Comparison of ENCODE assay signal across 19 cellular contexts in genomic region chr21:43307677-43308070, GRCh38.
A peak's percentile ranks its signal among the peaks of the same experiment; 100 is the strongest.
DNase-seq lines count a peak whose midpoint lies in the region; ATAC-seq, FAIRE-seq and TF ChIP-seq lines count a peak whose summit lies in the region.
"Had no signal": no experiment of that assay in that cellular context is flagged by ENCODE, and none has a peak within 500 bp of the region (broad histone marks: within the 10 kb centered on the region; RNA-seq: fewer than 3 reads in every experiment).

No MANE protein-coding gene starts in this region.

- peak overlapping the region; percentile 57 for H3K9ac ChIP-seq in keratinocyte (ENCODE audit: control insufficient read depth, extremely low read depth, insufficient read depth, low read length)

- H3K4me1 Mint-ChIP-seq in T-helper 1 cell treated with Interleukin-12 subunit alpha and Interleukin-12 subunit beta and Interleukin-4 antibody, amounts not matched to agents 30 μg/mL and 1 μg/mL, for 36 hours (ENCODE audit: low read depth): peaks cover 3% of the 10 kb centered on the region
- H3K4me1 Mint-ChIP-seq in stimulated activated effector memory CD8-positive, alpha-beta T cell treated with anti-CD3 and anti-CD28 coated beads, Interleukin-12 subunit alpha, Interleukin-12 subunit beta, amount 100 ng/mL, for 72 hours: peaks cover 14% of the 10 kb centered on the region

- H3K27me3 ChIP-seq in SJSA1 (replicated peaks) (no peaks in the 10 kb centered on the region), keratinocyte (ENCODE audit: control insufficient read depth, extremely low read depth, insufficient read depth, low read length) (no peaks in the 10 kb centered on the region)
- H3K27me3 ChIP-seq: colonic mucosa had no signal

- peak overlapping the region; percentile 58; the same call in 1 of the 2 replicates for H3K27ac ChIP-seq in SJSA1
- H3K27ac ChIP-seq in keratinocyte (ENCODE audit: control insufficient read depth, insufficient read depth, low read length): peak overlapping the region; percentile 66
- H3K27ac ChIP-seq: colonic mucosa, gastroesophageal sphincter, WERI-Rb-1 had no signal

- dilution Hi-C loops in keratinocyte (cut with MboI; ENCODE audit: extremely low pct_ligation_motif_present, low sequenced_read_pairs): no loop called here

- FAIRE-seq in keratinocyte (lab: Jason Lieb, UNC): peak; percentile 43

- no peak for ATAC-seq in stimulated activated effector memory CD8-positive, alpha-beta T cell treated with anti-CD3 and anti-CD28 coated beads, Interleukin-12 subunit alpha, Interleukin-12 subunit beta, amount 100 ng/mL, for 72 hours
- no peak for ATAC-seq in activated CD4-positive, CD25-positive, alpha-beta regulatory T cell treated with anti-CD3 and anti-CD28 coated beads, Interleukin-2, amount 50 U/mL, for 24 hours
- ATAC-seq: gastroesophageal sphincter had no signal

- H3K4me3 Mint-ChIP-seq in T-helper 1 cell treated with Interleukin-12 subunit alpha and Interleukin-12 subunit beta and Interleukin-4 antibody, amounts not matched to agents 30 μg/mL and 1 μg/mL, for 36 hours: no peak overlapping the region
- H3K4me3 Mint-ChIP-seq in stimulated activated effector memory CD8-positive, alpha-beta T cell treated with anti-CD3 and anti-CD28 coated beads, Interleukin-12 subunit alpha, Interleukin-12 subunit beta, amount 100 ng/mL, for 72 hours: peak overlapping the region; percentile 37
- H3K4me3 Mint-ChIP-seq: CD4-positive, alpha-beta memory T cell; naive thymus-derived CD4-positive, alpha-beta T cell; stimulated activated naive CD8-positive, alpha-beta T cell treated with anti-CD3 and anti-CD28 coated beads, Interleukin-15, amount 100 ng/mL, for 72 hours had no signal

- no peaks in the 10 kb centered on the region for H3K9me1 ChIP-seq in keratinocyte (ENCODE audit: control insufficient read depth, extremely low read depth, insufficient read depth, low read length)

- no peaks in the 10 kb centered on the region for H3K27me3 Mint-ChIP-seq in T-helper 1 cell treated with Interleukin-12 subunit alpha and Interleukin-12 subunit beta and Interleukin-4 antibody, amounts not matched to agents 30 μg/mL and 1 μg/mL, for 36 hours (ENCODE audit: low read depth)

- H2AFZ ChIP-seq in keratinocyte (ENCODE audit: control insufficient read depth, low read length): no peak overlapping the region

- DNase-seq in T-helper 1 cell: no peak
- DNase-seq in SJSA1 (ENCODE audit: low read depth in 1 of 2, low spot score in 2 of 2): no peak
- no peak for DNase-seq in keratinocyte (ENCODE audit: low read depth, low spot score)
- no peak for DNase-seq in stimulated activated effector memory CD8-positive, alpha-beta T cell treated with anti-CD3 and anti-CD28 coated beads, Interleukin-12 subunit alpha, Interleukin-12 subunit beta, amount 100 ng/mL, for 72 hours (ENCODE audit: low spot score in 2 of 2)
- DNase-seq in middle frontal gyrus (ENCODE audit: extremely low spot score, low spot score): no peak
- no peak for DNase-seq in NCI-H748 treated with DMSO at 0.1 percent for 48 hours (lab: John Stamatoyannopoulos, UW)
- DNase-seq: activated gamma-delta T cell; anterior cingulate cortex; colonic mucosa; DND-41; Karpas-422; naive thymus-derived CD4-positive, alpha-beta T cell; NCI-H774; stimulated activated naive CD8-positive, alpha-beta T cell treated with anti-CD3 and anti-CD28 coated beads, Interleukin-15, amount 100 ng/mL, for 72 hours; WERI-Rb-1 had no signal

- H3K79me2 ChIP-seq in keratinocyte (ENCODE audit: control insufficient read depth, insufficient read depth, low read length): no peaks in the 10 kb centered on the region

- no peaks in the 10 kb centered on the region for H3K9me3 Mint-ChIP-seq in T-helper 1 cell treated with Interleukin-12 subunit alpha and Interleukin-12 subunit beta and Interleukin-4 antibody, amounts not matched to agents 30 μg/mL and 1 μg/mL, for 36 hours
- H3K9me3 Mint-ChIP-seq in stimulated activated effector memory CD8-positive, alpha-beta T cell treated with anti-CD3 and anti-CD28 coated beads, Interleukin-12 subunit alpha, Interleukin-12 subunit beta, amount 100 ng/mL, for 72 hours: no peaks in the 10 kb centered on the region
- H3K9me3 Mint-ChIP-seq: CD4-positive, alpha-beta memory T cell; stimulated activated naive CD8-positive, alpha-beta T cell treated with anti-CD3 and anti-CD28 coated beads, Interleukin-15, amount 100 ng/mL, for 72 hours had no signal

- TF ChIP-seq CTCF in keratinocyte (optimal IDR thresholded peaks at IDR 0.05 in 1 of 3, IDR thresholded peaks at IDR 0.05 in 1 of 3, conservative IDR thresholded peaks at IDR 0.05 in 1 of 3; ENCODE audit: extremely low read depth in 1 of 3, insufficient read depth in 2 of 3, low read length in 3 of 3): no peak

- H3K4me3 ChIP-seq in SJSA1 (no peak overlapping the region), keratinocyte (ENCODE audit: control insufficient read depth in 2 of 3, extremely low read depth in 1 of 3, insufficient read depth in 2 of 3, low read depth in 1 of 3, low read length in 3 of 3) (no peak overlapping the region)
- H3K4me3 ChIP-seq: colonic mucosa, gastroesophageal sphincter had no signal

- peak overlapping the region; percentile 55 for H3K4me2 ChIP-seq in keratinocyte (ENCODE audit: control insufficient read depth, extremely low read depth, insufficient read depth, low read depth, low read length)

- H3K36me3 ChIP-seq in SJSA1: no peaks in the 10 kb centered on the region
- H3K36me3 ChIP-seq in keratinocyte (ENCODE audit: control insufficient read depth in 2 of 2, extremely low read depth in 1 of 2, insufficient read depth in 2 of 2, low read length in 2 of 2): no peaks in the 10 kb centered on the region
- H3K36me3 ChIP-seq: colonic mucosa, gastroesophageal sphincter, WERI-Rb-1 had no signal

- H3K4me1 ChIP-seq in SJSA1 (replicated peaks) (peaks cover 14% of the 10 kb centered on the region), keratinocyte (ENCODE audit: control insufficient read depth, extremely low read depth, insufficient read depth, low read length) (peaks cover 37% of the 10 kb centered on the region)
- H3K4me1 ChIP-seq: gastroesophageal sphincter had no signal

- H4K20me1 ChIP-seq in keratinocyte (ENCODE audit: control insufficient read depth, extremely low read depth, insufficient read depth, low read length): no peaks in the 10 kb centered on the region

- no peaks in the 10 kb centered on the region for H3K36me3 Mint-ChIP-seq in T-helper 1 cell treated with Interleukin-12 subunit alpha and Interleukin-12 subunit beta and Interleukin-4 antibody, amounts not matched to agents 30 μg/mL and 1 μg/mL, for 36 hours (ENCODE audit: low read depth)
- no peaks in the 10 kb centered on the region for H3K36me3 Mint-ChIP-seq in stimulated activated effector memory CD8-positive, alpha-beta T cell treated with anti-CD3 and anti-CD28 coated beads, Interleukin-12 subunit alpha, Interleukin-12 subunit beta, amount 100 ng/mL, for 72 hours
- H3K36me3 Mint-ChIP-seq: CD4-positive, alpha-beta memory T cell; naive thymus-derived CD4-positive, alpha-beta T cell had no signal

- no peaks in the 10 kb centered on the region for H3K9me3 ChIP-seq in SJSA1 (replicated peaks)
- no peaks in the 10 kb centered on the region for H3K9me3 ChIP-seq in keratinocyte (ENCODE audit: control insufficient read depth, low read depth, low read length)
- H3K9me3 ChIP-seq: colonic mucosa had no signal

- peak overlapping the region; percentile 36 for H3K27ac Mint-ChIP-seq in T-helper 1 cell treated with Interleukin-12 subunit alpha and Interleukin-12 subunit beta and Interleukin-4 antibody, amounts not matched to agents 30 μg/mL and 1 μg/mL, for 36 hours
- H3K27ac Mint-ChIP-seq in stimulated activated effector memory CD8-positive, alpha-beta T cell treated with anti-CD3 and anti-CD28 coated beads, Interleukin-12 subunit alpha, Interleukin-12 subunit beta, amount 100 ng/mL, for 72 hours: peak overlapping the region; percentile 54
- H3K27ac Mint-ChIP-seq: stimulated activated naive CD8-positive, alpha-beta T cell treated with anti-CD3 and anti-CD28 coated beads, Interleukin-15, amount 100 ng/mL, for 72 hours had no signal
